Comparison of ENCODE assay signal across 8 cellular contexts in the genomic region with DNA sequence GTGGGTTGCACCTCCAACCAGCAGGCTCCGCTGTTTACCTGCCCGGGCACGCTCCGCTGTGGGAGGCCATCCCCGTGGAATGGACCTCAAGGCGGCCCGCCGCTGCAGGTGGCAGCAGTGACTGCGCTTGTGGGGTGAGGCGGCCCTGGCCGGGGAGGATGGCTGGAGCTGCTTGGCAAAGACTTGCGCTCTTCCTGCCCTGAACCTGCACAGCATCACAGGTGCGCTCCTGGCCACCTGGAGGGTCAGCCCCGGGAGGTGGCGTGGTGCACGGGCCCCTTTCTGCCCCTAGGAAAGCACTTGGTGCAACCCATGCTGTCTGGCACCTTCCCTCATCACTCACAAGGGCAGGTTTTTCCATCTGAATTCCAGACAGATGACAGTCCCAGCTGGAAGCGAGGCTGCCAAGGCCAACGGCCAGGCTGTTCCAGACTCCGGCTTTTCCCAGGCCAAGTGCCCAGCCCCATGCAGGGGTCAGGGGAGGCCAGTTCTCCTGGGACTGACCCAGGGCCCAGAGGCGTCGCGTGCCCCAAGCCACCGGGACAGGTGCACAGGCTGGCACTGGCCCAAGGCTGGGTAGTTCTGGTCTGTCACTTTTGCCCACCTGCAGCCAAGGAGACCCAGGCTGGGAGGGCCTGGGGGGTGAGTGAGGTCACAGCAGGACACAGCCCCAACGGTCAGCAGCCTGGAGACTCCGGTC. TPM values are rescaled to one million over a fixed set of nuclear protein-coding genes. Genes with fewer than 3 reads are reported as not detected.
DNase-seq lines count a peak whose midpoint lies in the region; ATAC-seq and TF ChIP-seq lines count a peak whose summit lies in the region.

No MANE protein-coding gene starts in this region.

- H3K27ac Mint-ChIP-seq in chondrocyte (ENCODE audit: unreplicated experiment), result no peak overlapping the region

- no peaks in the 10 kb centered on the region for H3K36me3 Mint-ChIP-seq in chondrocyte (ENCODE audit: low read depth)

- H3K9me3 Mint-ChIP-seq in chondrocyte (ENCODE audit: low read depth), result no peaks in the 10 kb centered on the region

- no peaks in the 10 kb centered on the region for H3K9me3 ChIP-seq in MG63

- H3K27ac ChIP-seq in C4-2B (peak overlapping the region; percentile 62), VCaP (peak overlapping the region; percentile 61)

- no peak overlapping the region for H3K4me3 Mint-ChIP-seq in chondrocyte (ENCODE audit: unreplicated experiment)

- DNase-seq in MG63, result peak; percentile 90
- DNase-seq in left lobe of liver (ENCODE audit: low spot score), result peak; percentile 90
- no peak for DNase-seq in chondrocyte (ENCODE audit: low spot score)
- no peak for DNase-seq in NCI-H1048 (lab: John Stamatoyannopoulos, UW)
- no peak for DNase-seq in GM19238 (ENCODE audit: insufficient read length, low spot score)
- no peak for DNase-seq in stimulated activated CD8-positive, alpha-beta memory T cell treated with anti-CD3 and anti-CD28 coated beads, Interleukin-4, amount 100 ng/mL, for 48 hours

- no peak overlapping the region for H3K4me3 ChIP-seq in MG63

- no peak; the same call in 1 of the 2 replicates for TF ChIP-seq CTCF in C4-2B (conservative IDR thresholded peaks at IDR 0.05)
- TF ChIP-seq CTCF in VCaP (conservative IDR thresholded peaks at IDR 0.05), result peak; percentile 76
- TF ChIP-seq CTCF in chondrocyte (IDR thresholded peaks at IDR 0.05), result no peak

- ATAC-seq in left lobe of liver, result peak; percentile 84

- peaks cover 11% of the 10 kb centered on the region for H3K4me1 Mint-ChIP-seq in chondrocyte (ENCODE audit: low read depth)

- no peaks in the 10 kb centered on the region for H3K36me3 ChIP-seq in MG63

- no peaks in the 10 kb centered on the region for H3K27me3 ChIP-seq in MG63

- H3K27me3 Mint-ChIP-seq in chondrocyte (ENCODE audit: low read depth), result peaks cover 22% of the 10 kb centered on the region

RNA-seq across cellular contexts. Expression of a gene that starts 13.3 kb away (rescaled TPM):
- not detected in 2 replicates for total RNA-seq in MG63 (2014; rRNA removed; shearing (Covaris generic); ENCODE audit: low replicate concordance)
- total RNA-seq in left lobe of liver (not detected), chondrocyte (not detected in 3 replicates)

RNA-seq across cellular contexts. Expression of a gene that starts 25.8 kb away (rescaled TPM):
- total RNA-seq in MG63 (2014; rRNA removed; shearing (Covaris generic); ENCODE audit: low replicate concordance), result 2.3 TPM in 1 of 2 replicates, not detected in the other
- not detected for total RNA-seq in left lobe of liver
- total RNA-seq in chondrocyte, result not detected in 3 replicates

RNA-seq across cellular contexts. Expression of a gene that starts 33.3 kb away (rescaled TPM):
- 12.1 and 15.3 TPM in 2 replicates for total RNA-seq in MG63 (2014; rRNA removed; shearing (Covaris generic); ENCODE audit: low replicate concordance)
- total RNA-seq in left lobe of liver (44.3 TPM), chondrocyte (10.8 to 17.7 TPM (median 11.2 TPM) in 3 replicates)

RNA-seq across cellular contexts. Expression of a gene that starts 33.5 kb away (rescaled TPM):
- total RNA-seq in MG63 (2014; rRNA removed; shearing (Covaris generic); ENCODE audit: low replicate concordance), result 21.2 and 33.7 TPM in 2 replicates
- 18.4 TPM for total RNA-seq in left lobe of liver
- 19.9 to 30.6 TPM (median 20.0 TPM) in 3 replicates for total RNA-seq in chondrocyte

RNA-seq across cellular contexts. Expression of a gene that starts 51.3 kb away (rescaled TPM):
- total RNA-seq in MG63 (2014; rRNA removed; shearing (Covaris generic); ENCODE audit: low replicate concordance), result 2.7 and 25.9 TPM in 2 replicates
- 3.0 TPM for total RNA-seq in left lobe of liver
- total RNA-seq in chondrocyte, result 1.3 to 2.5 TPM (median 2.1 TPM) in 3 replicates

Comparison
In these comparisons a context has a peak if more than half of its experiments do, and no peak if none do; other contexts are left out.
1. DNase-seq: peak in MG63 (single experiment) and left lobe of liver (single experiment); none in chondrocyte (single experiment), NCI-H1048 (single experiment), GM19238 (single experiment) and stimulated activated CD8-positive, alpha-beta memory T cell treated with anti-CD3 and anti-CD28 coated beads, Interleukin-4, amount 100 ng/mL, for 48 hours (single experiment).